Comparison of ENCODE assay signal across 8 cellular contexts in genomic region chr10:124696446-124697392, GRCh38. TPM values are rescaled to one million over a fixed set of nuclear protein-coding genes. Genes with fewer than 3 reads are reported as not detected.
DNase-seq lines count a peak whose midpoint lies in the region; ATAC-seq and TF ChIP-seq lines count a peak whose summit lies in the region.

No MANE protein-coding gene starts in this region.

- H3K79me2 ChIP-seq in SK-N-SH (ENCODE audit: insufficient read depth): no peaks in the 10 kb centered on the region

- H3K36me3 ChIP-seq in SK-N-SH (replicated peaks in 1 of 2; ENCODE audit: control insufficient read depth in 1 of 2, insufficient read depth in 2 of 2, low read length in 1 of 2): peaks cover 0 to 20% of the 10 kb centered on the region in 2 experiments

- TF ChIP-seq RAD21 in SK-N-SH (IDR thresholded peaks at IDR 0.05; ENCODE audit: low read length): no peak

- TF ChIP-seq EP300 in SK-N-SH (IDR thresholded peaks at IDR 0.05; ENCODE audit: borderline replicate concordance in 1 of 2, low read depth in 1 of 2, low read length in 1 of 2): no peak

- POLR2A ChIA-PET in SK-N-SH (lab: Yijun Ruan, JAX): interaction anchor here (0.6 kb wide), 1 partner anchor 24 kb away, joined by 3 read pairs; no protein-coding TSS in a partner anchor

- ATAC-seq in HG02938 (IDR thresholded peaks at IDR 0.05; ENCODE audit: unreplicated experiment): peak; percentile 77

- TF ChIP-seq CTCF in SK-N-SH (IDR thresholded peaks at IDR 0.05): no peak

- H3K27ac ChIP-seq in SK-N-SH (ENCODE audit: low read depth in 2 of 2, low read length in 1 of 2): no peak overlapping the region; a peak in 1 of 4 replicates

- no peaks in the 10 kb centered on the region for H3K9me3 Mint-ChIP-seq in activated T-cell treated with anti-CD3 and anti-CD28 coated beads, Interleukin-2, amount 50 U/mL, for 24 hours

- no peaks in the 10 kb centered on the region for H3K9me3 ChIP-seq in SK-N-SH

- no peaks in the 10 kb centered on the region for H3F3A ChIP-seq in SK-N-SH (replicated peaks; ENCODE audit: insufficient read depth)

- peak overlapping the region; percentile 94 for H3K27ac Mint-ChIP-seq in activated T-cell treated with anti-CD3 and anti-CD28 coated beads, Interleukin-2, amount 50 U/mL, for 24 hours

- no peak overlapping the region for H2AFZ ChIP-seq in SK-N-SH (ENCODE audit: low read depth)

- CTCF ChIA-PET in SK-N-SH (lab: Yijun Ruan, JAX): interaction anchor here (1.3 to 2.2 kb wide), 3 partner anchors 12 to 149 kb away, joined by 3 to 9 read pairs (median 4); no protein-coding TSS in a partner anchor

- peaks cover 0 to 28% of the 10 kb centered on the region in 2 experiments; a peak in 1 of 4 replicates for H3K4me1 ChIP-seq in SK-N-SH (ENCODE audit: control insufficient read depth in 1 of 2, insufficient read depth in 2 of 2, low read depth in 1 of 2, low read length in 1 of 2)

- no peak overlapping the region for H3K9ac ChIP-seq in SK-N-SH

- intact Hi-C loops in posterior vena cava (cut with DNase I): no loop called here

- H3K4me3 Mint-ChIP-seq in activated T-cell treated with anti-CD3 and anti-CD28 coated beads, Interleukin-2, amount 50 U/mL, for 24 hours: peak overlapping the region; percentile 68

- peaks cover 78% of the 10 kb centered on the region for H3K36me3 Mint-ChIP-seq in activated T-cell treated with anti-CD3 and anti-CD28 coated beads, Interleukin-2, amount 50 U/mL, for 24 hours (ENCODE audit: low read depth)

- no peaks in the 10 kb centered on the region for H3K27me3 Mint-ChIP-seq in activated T-cell treated with anti-CD3 and anti-CD28 coated beads, Interleukin-2, amount 50 U/mL, for 24 hours

- peaks cover 92% of the 10 kb centered on the region for H3K4me1 Mint-ChIP-seq in activated T-cell treated with anti-CD3 and anti-CD28 coated beads, Interleukin-2, amount 50 U/mL, for 24 hours (ENCODE audit: low read depth)

- H3K4me3 ChIP-seq in SK-N-SH (ENCODE audit: low read depth in 2 of 2, low read length in 1 of 2): no peak overlapping the region

- WGBS in SK-N-SH (ENCODE audit: low lambda C conversion rate): 83% methylated on average over 13 of the region's 19 CpGs

- H4K20me1 ChIP-seq in SK-N-SH (ENCODE audit: insufficient read depth): no peaks in the 10 kb centered on the region

- no peaks in the 10 kb centered on the region for H3K27me3 ChIP-seq in SK-N-SH (ENCODE audit: insufficient read depth)

- H3K9me2 ChIP-seq in SK-N-SH: no peaks in the 10 kb centered on the region

- H3K4me2 ChIP-seq in SK-N-SH: no peak overlapping the region

- peak; percentile 38 for DNase-seq in activated T-cell treated with anti-CD3 and anti-CD28 coated beads for 4 hours
- no peak for DNase-seq in activated T-cell treated with anti-CD3 and anti-CD28 coated beads, Interleukin-2, amount 50 U/mL, for 1 hour
- peak; percentile 65 for DNase-seq in activated T-cell treated with anti-CD3 and anti-CD28 coated beads, Interleukin-2, amount 50 U/mL, for 24 hours
- DNase-seq in posterior vena cava (ENCODE audit: low spot score): peak; percentile 57
- DNase-seq in SK-N-SH: no peak
- DNase-seq in pons (ENCODE audit: low spot score): no peak
- DNase-seq in LoVo (ENCODE audit: low spot score): no peak

TF ChIP-seq in SK-N-SH, 30 proteins besides CTCF, POLR2A, EP300 and RAD21:
- TF ChIP-seq POLR2AphosphoS5 (IDR thresholded peaks at IDR 0.05; ENCODE audit: low read depth, low read length) (no peak), JUND (IDR thresholded peaks at IDR 0.05) (no peak), TEAD4 (IDR thresholded peaks at IDR 0.05; ENCODE audit: borderline replicate concordance, insufficient read depth) (no peak), MEF2A (IDR thresholded peaks at IDR 0.05; ENCODE audit: borderline replicate concordance, low read depth) (no peak), SIN3A (IDR thresholded peaks at IDR 0.05; ENCODE audit: borderline replicate concordance, low read depth, low read length) (no peak), TCF12 (IDR thresholded peaks at IDR 0.05) (no peak), FOXJ3 (CRISPR knock-in tag; IDR thresholded peaks at IDR 0.05) (no peak)
- TF ChIP-seq, protein P1, sequence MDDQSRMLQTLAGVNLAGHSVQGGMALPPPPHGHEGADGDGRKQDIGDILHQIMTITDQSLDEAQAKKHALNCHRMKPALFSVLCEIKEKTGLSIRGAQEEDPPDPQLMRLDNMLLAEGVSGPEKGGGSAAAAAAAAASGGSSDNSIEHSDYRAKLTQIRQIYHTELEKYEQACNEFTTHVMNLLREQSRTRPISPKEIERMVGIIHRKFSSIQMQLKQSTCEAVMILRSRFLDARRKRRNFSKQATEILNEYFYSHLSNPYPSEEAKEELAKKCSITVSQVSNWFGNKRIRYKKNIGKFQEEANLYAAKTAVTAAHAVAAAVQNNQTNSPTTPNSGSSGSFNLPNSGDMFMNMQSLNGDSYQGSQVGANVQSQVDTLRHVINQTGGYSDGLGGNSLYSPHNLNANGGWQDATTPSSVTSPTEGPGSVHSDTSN (IDR thresholded peaks at IDR 0.05): no peak

RNA-seq across cellular contexts. Expression of gene FAM53B, which starts 47.5 kb away (rescaled TPM):
- 10 to 100 TPM; 15.6 to 21.4 TPM for total RNA-seq in posterior vena cava
- 5.2 and 5.6 TPM in 2 replicates for polyA plus RNA-seq in SK-N-SH (2012; rRNA removed)
- 2.2 and 3.6 TPM in 2 replicates for polyA plus RNA-seq in SK-N-SH (2012; cell fraction: cytosol; rRNA removed)
- polyA plus RNA-seq in SK-N-SH (2012; cell fraction: nucleus; rRNA removed): 11.3 and 11.7 TPM in 2 replicates

Comparison
In these comparisons a context has a peak if more than half of its experiments do, and no peak if none do; other contexts are left out.
1. DNase-seq: peak in activated T-cell treated with anti-CD3 and anti-CD28 coated beads for 4 hours (single experiment), activated T-cell treated with anti-CD3 and anti-CD28 coated beads, Interleukin-2, amount 50 U/mL, for 24 hours (single experiment) and posterior vena cava (single experiment); none in activated T-cell treated with anti-CD3 and anti-CD28 coated beads, Interleukin-2, amount 50 U/mL, for 1 hour (single experiment), SK-N-SH (single experiment), pons (single experiment) and LoVo (single experiment).